9 cellular contexts compared by ENCODE assay signal in genomic region chr19:34269489-34269888, GRCh38. TPM values are rescaled to one million over a fixed set of nuclear protein-coding genes. Genes with fewer than 3 reads are reported as not detected.
DNase-seq lines count a peak whose midpoint lies in the region; ATAC-seq, FAIRE-seq and TF ChIP-seq lines count a peak whose summit lies in the region.
"Had no signal": no experiment of that assay in that cellular context is flagged by ENCODE, and none has a peak within 500 bp of the region (broad histone marks: within the 10 kb centered on the region; RNA-seq: fewer than 3 reads in every experiment).

No MANE protein-coding gene starts in this region.

- TF ChIP-seq CTCF in A549 (IDR thresholded peaks at IDR 0.05): no peak
- TF ChIP-seq CTCF in HCT116 (IDR thresholded peaks at IDR 0.05 in 2 of 3, conservative IDR thresholded peaks at IDR 0.05 in 1 of 3; ENCODE audit: borderline replicate concordance in 1 of 3, insufficient read depth in 1 of 3, low read depth in 2 of 3, low read length in 2 of 3): no peak
- no peak for TF ChIP-seq CTCF in body of pancreas (IDR thresholded peaks at IDR 0.05)

- FAIRE-seq in A549 (lab: Jason Lieb, UNC): peak; percentile 39

- H3K4me1 ChIP-seq in A549 (peaks cover 9% of the 10 kb centered on the region), HCT116 (ENCODE audit: control insufficient read depth in 1 of 2, insufficient read depth in 2 of 2, low read length in 2 of 2) (peaks cover 14 to 25% of the 10 kb centered on the region in 2 experiments), body of pancreas (peaks cover 69% of the 10 kb centered on the region), mesodermal cell (ENCODE audit: control insufficient read depth, insufficient read depth, low read length, poor library complexity, severe bottlenecking) (peaks cover 38% of the 10 kb centered on the region)

- TF ChIP-seq POLR2A in A549 (IDR thresholded peaks at IDR 0.05; ENCODE audit: low read length) (no peak), HCT116 (IDR thresholded peaks at IDR 0.05; ENCODE audit: borderline replicate concordance, extremely low read depth, insufficient read depth, insufficient read length) (no peak), body of pancreas (IDR thresholded peaks at IDR 0.05) (no peak)

- H3K9me2 ChIP-seq in HCT116 (ENCODE audit: insufficient read depth): no peaks in the 10 kb centered on the region

- H3K4me2 ChIP-seq in A549 (no peak overlapping the region), HCT116 (ENCODE audit: low read length) (peak overlapping the region; percentile 42)

- H3K9me3 ChIP-seq in A549 (no peaks in the 10 kb centered on the region), HCT116 (ENCODE audit: control insufficient read depth in 1 of 2, insufficient read depth in 1 of 2, low read depth in 1 of 2, low read length in 2 of 2) (no peaks in the 10 kb centered on the region), body of pancreas (no peaks in the 10 kb centered on the region), mesodermal cell (ENCODE audit: control insufficient read depth, low read length) (no peaks in the 10 kb centered on the region)

- no TSS peak for BruUV-seq in HCT116 (replicated peaks; lab: Mats Ljungman, UMichigan)

- TF ChIP-seq EP300 in A549 (IDR thresholded peaks at IDR 0.05): no peak

- RAD21 ChIA-PET in HCT116 (lab: Charles Lee; ENCODE audit: low non-redundant PET in 1 of 2, low total read pairs in 2 of 2, uncharacterized antibody in 2 of 2, unreplicated experiment in 2 of 2): no interaction called here

- H2AFZ ChIP-seq in HCT116 (ENCODE audit: low read depth, low read length, poor library complexity, severe bottlenecking): no peak overlapping the region

- 85% methylated on average over 2 of the region's 2 CpGs for WGBS in A549 (ENCODE audit: missing lambda C conversion rate)
- whole genome bisulfite sequencing in body of pancreas, 2 donors: 8 to 13% methylated on average over 2 of the region's 2 CpGs
- 78 to 80% methylated on average over 1 of the region's 2 CpGs for WGBS in mesodermal cell (ENCODE audit: insufficient coverage in 2 of 2), 2 experiments

- intact Hi-C loops in HCT116 (cut with micrococcal nuclease): no loop called here
- intact Hi-C loops in body of pancreas (cut with DNase I): no loop called here

- H3K79me2 ChIP-seq in HCT116 (ENCODE audit: insufficient read depth, low read length): peaks cover 26% of the 10 kb centered on the region

- POLR2A ChIA-PET in A549 (lab: Yijun Ruan, JAX): interaction anchor here (0.5 to 1.3 kb wide), 2 partner anchors 12 to 14 kb away, joined by 3 read pairs; no protein-coding TSS in a partner anchor
- POLR2A ChIA-PET in HCT116 (lab: Charles Lee): interaction anchor here (0.6 to 0.9 kb wide), 2 partner anchors 9 to 43 kb away, joined by 3 to 5 read pairs; no protein-coding TSS in a partner anchor

- H3K27me3 ChIP-seq in HCT116 (ENCODE audit: insufficient read depth, low read length) (no peaks in the 10 kb centered on the region), body of pancreas (no peaks in the 10 kb centered on the region)

- TF ChIP-seq RAD21 in A549 (conservative IDR thresholded peaks at IDR 0.05 in 1 of 2, IDR thresholded peaks at IDR 0.05 in 1 of 2) (no peak), HCT116 (IDR thresholded peaks at IDR 0.05; ENCODE audit: low read depth) (no peak)

- ATAC-seq in A549 (no peak), HCT116 (no peak), body of pancreas (peak; percentile 25), HG03196 (IDR thresholded peaks at IDR 0.05; ENCODE audit: unreplicated experiment) (no peak)

- H3K4me3 ChIP-seq in A549: no peak overlapping the region
- 0 out of 4 replicates have a peak overlapping the region, but pooled peaks of 1 of the 2 experiments have one; percentile 3 for H3K4me3 ChIP-seq in HCT116 (replicated peaks in 1 of 2; ENCODE audit: low read depth in 1 of 2, low read length in 2 of 2)
- no peak overlapping the region for H3K4me3 ChIP-seq in body of pancreas
- no peak overlapping the region for H3K4me3 ChIP-seq in mesodermal cell (ENCODE audit: extremely low read depth, insufficient read depth, low read length, poor library complexity, severe bottlenecking)

- H3K27ac ChIP-seq in A549 (no peak overlapping the region), HCT116 (ENCODE audit: low read depth, low read length) (peak overlapping the region; percentile 13; the same call in 1 of the 2 replicates), body of pancreas (peak overlapping the region; percentile 55 to 87 (median 84)), mesodermal cell (ENCODE audit: low read depth, low read length, severe bottlenecking) (peak overlapping the region; percentile 89)

- peak overlapping the region; percentile 21 for H3K9ac ChIP-seq in HCT116 (ENCODE audit: low read length)

- CTCF ChIA-PET in A549 (lab: Yijun Ruan, JAX) (interaction anchor here (0.6 to 1.7 kb wide), 6 partner anchors 9 to 169 kb away, joined by 3 to 7 read pairs (median 4); no protein-coding TSS in a partner anchor), HCT116 (lab: Charles Lee) (no interaction called here)

- DNase-seq in A549 (ENCODE audit: low read depth in 1 of 2, low spot score in 1 of 2): no peak
- DNase-seq in HCT116 (ENCODE audit: low read depth, low spot score): no peak
- peak in 3 of 4 donors; percentile 16 to 21 (median 20) for DNase-seq in body of pancreas
- DNase-seq in OCI-M2 (lab: John Stamatoyannopoulos, UW; ENCODE audit: unreplicated experiment): no peak
- no peak for DNase-seq in NCI-H1417 (lab: John Stamatoyannopoulos, UW)
- no peak for DNase-seq in anterior cingulate cortex (lab: John Stamatoyannopoulos, UW)
- DNase-seq: DMS79 treated with DMSO at 0.1 percent for 48 hours had no signal

- H3K36me3 ChIP-seq in HCT116 (ENCODE audit: control insufficient read depth in 1 of 2, insufficient read depth in 2 of 2, low read length in 2 of 2): no peaks in the 10 kb centered on the region
- H3K36me3 ChIP-seq in body of pancreas (replicated peaks in 1 of 2; ENCODE audit: insufficient read depth in 1 of 2, low read depth in 2 of 2): no peaks in the 10 kb centered on the region
- H3K36me3 ChIP-seq in mesodermal cell (ENCODE audit: control insufficient read depth, insufficient read depth, low read length): peaks cover 32% of the 10 kb centered on the region

- H4K20me1 ChIP-seq in HCT116 (ENCODE audit: insufficient read depth): no peaks in the 10 kb centered on the region

TF ChIP-seq in A549, 52 proteins besides CTCF, POLR2A, EP300 and RAD21:
- TF ChIP-seq NPAS2 (CRISPR knock-in tag; IDR thresholded peaks at IDR 0.05; ENCODE audit: borderline replicate concordance) (no peak), CBX8 (IDR thresholded peaks at IDR 0.05) (no peak), ESRRA (IDR thresholded peaks at IDR 0.05; ENCODE audit: borderline replicate concordance, low read length) (no peak), SREBF2 (IDR thresholded peaks at IDR 0.05) (no peak)

TF ChIP-seq in HCT116, 20 proteins besides CTCF, POLR2A, EP300 and RAD21:
- TF ChIP-seq JUND (IDR thresholded peaks at IDR 0.05): no peak
- TF ChIP-seq MAX (IDR thresholded peaks at IDR 0.05): no peak

RNA-seq across cellular contexts. Expression of gene GARRE1, which starts 15.1 kb away (rescaled TPM):
- polyA plus RNA-seq in A549 (2011; rRNA removed) (19.4 and 20.0 TPM in 2 replicates), A549 (2017; fragmentation: RNase III; extraction: RNeasy Plus Mini Kit Qiagen cat#74134 plus additional on column Dnase treatment) (9.0 to 9.6 TPM (median 9.1 TPM) in 3 replicates)
- polyA plus RNA-seq in A549 (2012; cell fraction: cytosol; rRNA removed): 10.9 and 13.3 TPM in 2 replicates
- 15.7 and 23.1 TPM in 2 replicates for polyA plus RNA-seq in A549 (2012; cell fraction: nucleus; rRNA removed)
- polyA minus RNA-seq in A549 (2011; rRNA and poly(A)+ RNA removed): 21.1 and 21.2 TPM in 2 replicates
- total RNA-seq in HCT116 (2021; ENCODE audit: unreplicated experiment) (16.9 TPM), body of pancreas (10 to 100 TPM; 17.1 to 26.4 TPM)
- polyA plus RNA-seq in HCT116 (2012): 9.1 and 10.8 TPM in 2 replicates
- 27.1 TPM for polyA plus RNA-seq in mesodermal cell (2013, experiment 1 of 2)
- polyA plus RNA-seq in mesodermal cell (2013, experiment 2 of 2): 23.4 TPM

Comparison
In these comparisons a context has a peak if more than half of its experiments do, and no peak if none do; other contexts are left out.
1. DNase-seq: peak in body of pancreas (3 of 4); none in A549 (0 of 2), HCT116 (single experiment), OCI-M2 (single experiment), NCI-H1417 (0 of 3) and anterior cingulate cortex (0 of 58).
2. H3K27ac ChIP-seq: peak in HCT116 (single experiment), body of pancreas (4 of 4) and mesodermal cell (single experiment); none in A549 (0 of 2).